ENCODE assay signal across 1 cellular context in the genomic region with DNA sequence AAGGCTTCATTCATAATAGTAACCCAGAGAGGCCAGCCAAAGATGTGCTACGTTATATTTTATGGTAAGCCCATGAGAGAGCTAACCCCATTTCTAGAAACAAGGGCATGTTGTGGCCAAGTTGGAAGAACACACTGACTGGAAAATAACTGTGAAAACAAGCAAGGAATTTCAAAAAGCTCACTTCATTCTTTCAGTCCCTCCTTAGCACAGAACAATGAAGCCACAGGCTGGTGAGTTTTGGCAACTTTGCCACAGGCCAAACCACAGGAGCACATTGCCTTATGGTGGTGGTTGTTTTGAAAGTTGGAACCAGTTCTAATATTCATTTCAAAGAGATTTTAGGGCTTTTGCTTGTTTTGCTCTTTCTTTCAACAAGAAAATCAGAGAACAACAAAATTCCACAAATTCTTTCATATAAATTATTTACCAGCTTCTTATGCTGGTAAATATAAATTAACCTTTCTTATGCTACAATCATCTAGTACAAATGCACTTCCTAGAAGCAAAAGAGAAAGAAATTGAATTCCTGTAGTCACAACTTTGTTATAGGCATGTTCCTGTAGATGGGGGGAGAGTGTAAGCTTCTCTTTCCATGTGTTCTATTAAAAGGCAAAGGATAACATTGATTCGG.
TF ChIP-seq lines count a peak whose summit lies in the region.

No MANE protein-coding gene starts in this region.

TF ChIP-seq in WTC11, 78 proteins besides CTCF, POLR2A, EP300 and RAD21 (continued from another document):
- TF ChIP-seq, protein P1, sequence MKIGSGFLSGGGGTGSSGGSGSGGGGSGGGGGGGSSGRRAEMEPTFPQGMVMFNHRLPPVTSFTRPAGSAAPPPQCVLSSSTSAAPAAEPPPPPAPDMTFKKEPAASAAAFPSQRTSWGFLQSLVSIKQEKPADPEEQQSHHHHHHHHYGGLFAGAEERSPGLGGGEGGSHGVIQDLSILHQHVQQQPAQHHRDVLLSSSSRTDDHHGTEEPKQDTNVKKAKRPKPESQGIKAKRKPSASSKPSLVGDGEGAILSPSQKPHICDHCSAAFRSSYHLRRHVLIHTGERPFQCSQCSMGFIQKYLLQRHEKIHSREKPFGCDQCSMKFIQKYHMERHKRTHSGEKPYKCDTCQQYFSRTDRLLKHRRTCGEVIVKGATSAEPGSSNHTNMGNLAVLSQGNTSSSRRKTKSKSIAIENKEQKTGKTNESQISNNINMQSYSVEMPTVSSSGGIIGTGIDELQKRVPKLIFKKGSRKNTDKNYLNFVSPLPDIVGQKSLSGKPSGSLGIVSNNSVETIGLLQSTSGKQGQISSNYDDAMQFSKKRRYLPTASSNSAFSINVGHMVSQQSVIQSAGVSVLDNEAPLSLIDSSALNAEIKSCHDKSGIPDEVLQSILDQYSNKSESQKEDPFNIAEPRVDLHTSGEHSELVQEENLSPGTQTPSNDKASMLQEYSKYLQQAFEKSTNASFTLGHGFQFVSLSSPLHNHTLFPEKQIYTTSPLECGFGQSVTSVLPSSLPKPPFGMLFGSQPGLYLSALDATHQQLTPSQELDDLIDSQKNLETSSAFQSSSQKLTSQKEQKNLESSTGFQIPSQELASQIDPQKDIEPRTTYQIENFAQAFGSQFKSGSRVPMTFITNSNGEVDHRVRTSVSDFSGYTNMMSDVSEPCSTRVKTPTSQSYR (CRISPR knock-in tag; IDR thresholded peaks at IDR 0.05), result no peak
- TF ChIP-seq NFYB (CRISPR knock-in tag; conservative IDR thresholded peaks at IDR 0.05; ENCODE audit: low read depth) (no peak), GABPB1 (CRISPR knock-in tag; IDR thresholded peaks at IDR 0.05) (no peak), ESRRA (CRISPR knock-in tag; IDR thresholded peaks at IDR 0.05; ENCODE audit: borderline replicate concordance) (no peak)
